In the genomic region with DNA sequence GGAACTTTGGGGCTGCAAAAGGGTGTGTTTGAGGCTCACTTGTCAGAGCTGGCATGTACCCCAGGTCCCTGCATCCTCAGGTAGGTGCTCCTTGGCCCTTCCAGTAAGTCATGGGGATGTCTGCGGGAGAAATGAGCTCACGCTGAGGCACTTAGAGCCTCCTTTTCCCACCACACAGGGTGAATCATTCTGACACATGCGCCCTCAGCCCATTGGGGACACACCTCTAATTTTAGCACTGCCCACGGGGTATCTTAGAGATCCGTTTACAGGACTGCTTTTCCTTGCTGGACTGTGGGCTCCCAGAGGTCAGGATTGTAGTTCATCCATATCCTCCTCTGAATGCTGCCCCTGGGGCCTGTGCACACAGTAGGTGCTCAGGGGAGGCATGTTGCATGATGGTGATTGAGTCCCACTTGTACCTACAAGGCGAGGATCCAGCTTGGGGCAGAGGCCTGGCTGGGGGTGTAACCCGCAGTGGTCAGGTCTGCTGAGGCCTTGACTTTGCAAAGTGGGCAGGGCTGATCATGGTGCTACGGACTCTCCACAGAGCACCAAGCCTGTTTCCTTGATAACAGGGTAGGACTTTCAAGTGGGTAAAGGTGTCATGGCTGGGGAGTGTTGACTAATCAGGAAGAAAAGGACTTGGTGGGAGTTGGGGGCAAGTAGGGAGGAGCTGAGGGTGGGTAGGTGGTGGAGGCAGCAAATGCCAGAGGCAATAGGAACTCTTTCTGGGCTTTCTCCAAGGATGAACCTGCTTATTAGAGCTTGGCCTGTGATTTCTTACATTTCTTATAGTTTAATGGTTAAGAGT, we compare ENCODE assay signal across 16 cellular contexts. TPM values are rescaled to one million over a fixed set of nuclear protein-coding genes. Genes with fewer than 3 reads are reported as not detected.
A peak's percentile ranks its signal among the peaks of the same experiment; 100 is the strongest.
DNase-seq lines count a peak whose midpoint lies in the region; ATAC-seq and TF ChIP-seq lines count a peak whose summit lies in the region.
"Had no signal": no experiment of that assay in that cellular context is flagged by ENCODE, and none has a peak within 500 bp of the region (broad histone marks: within the 10 kb centered on the region; RNA-seq: fewer than 3 reads in every experiment).

No MANE protein-coding gene starts in this region.

- intact Hi-C loops in right cardiac atrium (cut with DNase I): no loop called here
- intact Hi-C loops in left lung (cut with DNase I): no loop called here
- intact Hi-C loops in transverse colon (cut with DNase I; ENCODE audit: low total_unique reads): no loop called here

- DNase-seq in cardiac muscle cell (ENCODE audit: low read depth in 1 of 2, low spot score in 1 of 2) (peak in 1 of 2 donors; percentile 79), right cardiac atrium (no peak), WERI-Rb-1 (no peak), left lung (no peak), transverse colon (no peak), medulla oblongata (ENCODE audit: extremely low spot score) (no peak), 8988T (no peak)
- DNase-seq: activated CD8-positive, alpha-beta memory T cell treated with anti-CD3 and anti-CD28 coated beads for 24 hours; AML-193; effector CD8-positive, alpha-beta T cell; hippocampal formation; NCI-H1436 treated with DMSO at 0.1 percent for 48 hours had no signal

- H3K9me3 ChIP-seq in cardiac muscle cell (ENCODE audit: low read depth) (no peaks in the 10 kb centered on the region), right cardiac atrium (ENCODE audit: control insufficient read depth, low read length) (no peaks in the 10 kb centered on the region), WERI-Rb-1 (ENCODE audit: severe bottlenecking) (no peaks in the 10 kb centered on the region), left lung (no peaks in the 10 kb centered on the region), transverse colon (no peaks in the 10 kb centered on the region)
- H3K9me3 ChIP-seq: vagina had no signal

- H3K4me1 ChIP-seq in cardiac muscle cell (ENCODE audit: low read depth) (peaks cover 75% of the 10 kb centered on the region), right cardiac atrium (ENCODE audit: control insufficient read depth, insufficient read depth, low read length) (peaks cover 13% of the 10 kb centered on the region), left lung (peaks cover 5 to 39% of the 10 kb centered on the region in 2 donors), transverse colon (peaks cover 59 to 89% (median 72%) of the 10 kb centered on the region in 4 donors)

- H3K4me3 ChIP-seq in cardiac muscle cell: no peak overlapping the region
- H3K4me3 ChIP-seq in right cardiac atrium (ENCODE audit: low read length): no peak overlapping the region
- H3K4me3 ChIP-seq in WERI-Rb-1 (ENCODE audit: low read depth, low read length): no peak overlapping the region
- no peak overlapping the region for H3K4me3 ChIP-seq in left lung
- H3K4me3 ChIP-seq in transverse colon: no peak overlapping the region
- H3K4me3 ChIP-seq: vagina had no signal

- TF ChIP-seq CTCF in cardiac muscle cell (IDR thresholded peaks at IDR 0.05; ENCODE audit: low read depth, low read length): no peak
- no peak for TF ChIP-seq CTCF in WERI-Rb-1 (IDR thresholded peaks at IDR 0.05; ENCODE audit: low read depth, low read length)
- TF ChIP-seq CTCF in left lung (IDR thresholded peaks at IDR 0.05): no peak
- TF ChIP-seq CTCF in transverse colon (IDR thresholded peaks at IDR 0.05): no peak

- no peak for TF ChIP-seq EP300 in transverse colon (IDR thresholded peaks at IDR 0.05; ENCODE audit: low read depth)

- 78% methylated on average over 8 of the region's 8 CpGs for WGBS in right cardiac atrium
- WGBS in transverse colon (ENCODE audit: low coverage in 1 of 2), 2 donors: 83 to 90% methylated on average over 1 to 8 of the region's 8 CpGs

- H3K36me3 ChIP-seq in cardiac muscle cell: no peaks in the 10 kb centered on the region
- H3K36me3 ChIP-seq in WERI-Rb-1: no peaks in the 10 kb centered on the region; the same call in 1 of the 2 replicates
- no peaks in the 10 kb centered on the region for H3K36me3 ChIP-seq in left lung
- H3K36me3 ChIP-seq in transverse colon: no peaks in the 10 kb centered on the region
- H3K36me3 ChIP-seq: vagina had no signal

- in situ Hi-C loops in transverse colon (cut with MboI; ENCODE audit: low pct_ligation_motif_present in 1 of 4, low pct_unique_long_range_greater_than_20kb in 1 of 4, low sequenced_read_pairs in 3 of 4): no loop called here

- ATAC-seq in right cardiac atrium (no peak), left lung (no peak), GM18870 (IDR thresholded peaks at IDR 0.05; ENCODE audit: unreplicated experiment) (no peak)

- TF ChIP-seq POLR2A in transverse colon (IDR thresholded peaks at IDR 0.05): no peak

- H3K27me3 ChIP-seq in cardiac muscle cell (no peaks in the 10 kb centered on the region), right cardiac atrium (ENCODE audit: control insufficient read depth, insufficient read depth) (no peaks in the 10 kb centered on the region), WERI-Rb-1 (ENCODE audit: insufficient read depth, low read depth, severe bottlenecking) (no peaks in the 10 kb centered on the region), left lung (peaks cover 0 to 9% of the 10 kb centered on the region in 2 donors), transverse colon (no peaks in the 10 kb centered on the region)
- H3K27me3 ChIP-seq: vagina had no signal

- H3K27ac ChIP-seq in cardiac muscle cell (peak overlapping the region; percentile 95), right cardiac atrium (ENCODE audit: low read length) (no peak overlapping the region), WERI-Rb-1 (peak overlapping the region; percentile 33; the same call in 1 of the 2 replicates), left lung (peak overlapping the region; percentile 16 to 63), transverse colon (peak overlapping the region; percentile 80 to 90 (median 82))
- H3K27ac ChIP-seq: vagina had no signal

RNA-seq across cellular contexts. Expression of a gene that starts 5.8 kb away (rescaled TPM):
- total RNA-seq in cardiac muscle cell: 179 and 289 TPM in 2 replicates
- 252 and 541 TPM in 2 replicates for polyA plus RNA-seq in cardiac muscle cell
- 1 to 10 TPM; 5.3 to 8.7 (median 7.4) TPM for total RNA-seq in right cardiac atrium
- 11.5 TPM for polyA plus RNA-seq in right cardiac atrium
- total RNA-seq in left lung: 10 to 100 TPM; 52.4 to 67.9 TPM
- 100 to 1,000 TPM in 3 of 4 donors, 10 to 100 TPM in 1; 97.7 to 152 (median 148) TPM for total RNA-seq in transverse colon

RNA-seq across cellular contexts. Expression of a gene that starts 40.4 kb away (rescaled TPM):
- not detected in 2 replicates for total RNA-seq in cardiac muscle cell
- 0.26 and 0.53 TPM in 2 replicates for polyA plus RNA-seq in cardiac muscle cell
- total RNA-seq in right cardiac atrium: under 1 TPM; 0.26 to 0.53 (median 0.37) TPM
- polyA plus RNA-seq in right cardiac atrium: 0.27 TPM
- under 1 TPM; 0.31 to 0.55 TPM for total RNA-seq in left lung
- 100 to 1,000 TPM in 2 of 4 donors, 10 to 100 TPM in 2; 18.9 to 241 (median 78.9) TPM for total RNA-seq in transverse colon
- total RNA-seq: G401, mesothelial cell of epicardium had no signal

Comparison
In these comparisons a context has a peak if more than half of its experiments do, and no peak if none do; other contexts are left out.
1. RNA of a gene that starts 5.8 kb away (total RNA-seq): 179 to 289 TPM in cardiac muscle cell, 97.7 to 152 TPM in transverse colon and 52.4 to 67.9 TPM in left lung; 5.3 to 8.7 TPM in right cardiac atrium; every median in the first group is over 4 times any median in the second.
2. RNA of a gene that starts 40.4 kb away (total RNA-seq): 18.9 to 241 TPM in transverse colon; 0.31 to 0.55 TPM in left lung, 0.26 to 0.53 TPM in right cardiac atrium and not detected in cardiac muscle cell; every median in the first group is over 10 times any median in the second.